In the genomic region with DNA sequence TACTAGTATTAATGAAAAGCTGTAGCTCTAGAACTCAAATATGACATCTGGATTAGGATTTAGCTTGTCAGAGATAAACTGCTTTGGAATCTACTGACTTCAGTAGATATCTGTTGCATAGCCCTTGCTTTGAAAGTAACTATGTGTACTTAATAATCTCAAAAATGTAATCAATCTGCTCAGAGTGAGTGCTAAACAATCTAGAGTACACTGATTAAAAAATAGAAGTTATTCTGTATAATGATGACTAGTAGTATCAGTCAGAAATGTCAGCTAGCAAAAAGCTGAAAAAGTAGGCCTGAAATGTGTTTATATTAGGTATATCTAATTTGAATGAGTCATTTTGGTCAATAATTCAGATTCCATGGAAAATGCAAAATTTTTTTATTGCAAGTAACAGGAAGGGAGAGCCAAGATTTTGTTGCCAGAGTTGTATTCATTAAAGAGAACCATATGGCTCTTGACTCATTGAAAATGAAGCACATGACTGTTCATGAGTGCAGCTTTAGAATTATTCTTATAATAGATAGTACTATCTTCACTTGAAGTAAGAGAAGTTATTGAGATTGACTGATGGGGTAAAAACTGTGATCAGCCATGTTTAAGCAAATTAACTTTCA, we compare ENCODE assay signal across 18 cellular contexts. TPM values are rescaled to one million over a fixed set of nuclear protein-coding genes. Genes with fewer than 3 reads are reported as not detected.
A peak's percentile ranks its signal among the peaks of the same experiment; 100 is the strongest.
DNase-seq lines count a peak whose midpoint lies in the region; ATAC-seq and TF ChIP-seq lines count a peak whose summit lies in the region.
"Had no signal": no experiment of that assay in that cellular context is flagged by ENCODE, and none has a peak within 500 bp of the region (broad histone marks: within the 10 kb centered on the region; RNA-seq: fewer than 3 reads in every experiment).

No MANE protein-coding gene starts in this region.

- DNase-seq in AG04450 (ENCODE audit: low read depth, low spot score) (peak; percentile 58), GM23248 (peak; percentile 91), body of pancreas (no peak), hepatocyte (ENCODE audit: low spot score) (no peak), NCI-H2029 treated with DMSO at 0.1 percent for 48 hours (lab: John Stamatoyannopoulos, UW) (no peak), lower lobe of right lung (no peak)
- DNase-seq in activated naive CD4-positive, alpha-beta T cell treated with anti-CD3 and anti-CD28 coated beads for 36 hours = no peak
- DNase-seq: activated CD4-positive, alpha-beta memory T cell treated with anti-CD3 and anti-CD28 coated beads, Interleukin-2, amount 10 ng/mL, durations not matched to agents 7 days and 5 days; activated T-cell treated with anti-CD3 and anti-CD28 coated beads, Interleukin-2, amount 50 U/mL, for 48 hours; head of caudate nucleus; MV-4-11; Peyer's patch; right cardiac atrium; stimulated activated CD4-positive, alpha-beta T cell treated with anti-CD3 and anti-CD28 coated beads, Interleukin-1b, Interleukin-23, amount 100 ng/mL, for 48 hours had no signal

- H3K4me3 ChIP-seq in AG04450 (ENCODE audit: low read depth, low read length) (no peak overlapping the region), GM23248 (no peak overlapping the region), body of pancreas (no peak overlapping the region), hepatocyte (no peak overlapping the region), lower lobe of right lung (no peak overlapping the region)
- H3K4me3 ChIP-seq: neural progenitor cell, Peyer's patch had no signal

- H3K27ac ChIP-seq in AG04450 (ENCODE audit: low read depth, low read length) (no peak overlapping the region), GM23248 (peak overlapping the region; percentile 69), body of pancreas (peak overlapping the region in 3 of 4 donors; percentile 9 to 53 (median 18)), hepatocyte (peak overlapping the region; percentile 28), lower lobe of right lung (no peak overlapping the region)
- H3K27ac ChIP-seq: neural progenitor cell, Peyer's patch had no signal

- H3K9ac ChIP-seq in GM23248 = peak overlapping the region; percentile 55
- H3K9ac ChIP-seq: neural progenitor cell had no signal

- POLR2A ChIA-PET in AG04450 (lab: Yijun Ruan, JAX) = interaction anchor here (0.5 to 1.0 kb wide), 3 partner anchors 19 to 630 kb away, joined by 5 to 9 read pairs (median 6); a partner anchor contains a TSS

- H4K20me1 ChIP-seq in GM23248 (ENCODE audit: insufficient read depth) (no peaks in the 10 kb centered on the region), hepatocyte (ENCODE audit: insufficient read depth, poor library complexity, severe bottlenecking) (no peaks in the 10 kb centered on the region)

- H3K36me3 ChIP-seq in GM23248 (ENCODE audit: low read depth) (peaks cover 38% of the 10 kb centered on the region), body of pancreas (replicated peaks in 1 of 2; ENCODE audit: insufficient read depth in 1 of 2, low read depth in 2 of 2) (no peaks in the 10 kb centered on the region), hepatocyte (replicated peaks; ENCODE audit: insufficient read depth, low read depth) (peaks cover 6% of the 10 kb centered on the region), lower lobe of right lung (peaks cover 52% of the 10 kb centered on the region)

- no peak overlapping the region for H3K27ac Mint-ChIP-seq in activated naive CD4-positive, alpha-beta T cell treated with anti-CD3 and anti-CD28 coated beads for 36 hours
- H3K27ac Mint-ChIP-seq: activated CD4-positive, alpha-beta memory T cell treated with anti-CD3 and anti-CD28 coated beads, Interleukin-2, amount 10 ng/mL, durations not matched to agents 7 days and 5 days; B cell; IgD-negative memory B cell; neural progenitor cell had no signal

- no peaks in the 10 kb centered on the region for H3K27me3 ChIP-seq in AG04450 (ENCODE audit: control insufficient read depth, insufficient read depth, low read length)
- H3K27me3 ChIP-seq in GM23248 (replicated peaks; ENCODE audit: insufficient read depth) = no peaks in the 10 kb centered on the region
- no peaks in the 10 kb centered on the region for H3K27me3 ChIP-seq in body of pancreas
- no peaks in the 10 kb centered on the region for H3K27me3 ChIP-seq in hepatocyte
- H3K27me3 ChIP-seq in lower lobe of right lung (ENCODE audit: low read depth) = no peaks in the 10 kb centered on the region
- H3K27me3 ChIP-seq: neural progenitor cell, Peyer's patch had no signal

- H3K36me3 Mint-ChIP-seq in activated naive CD4-positive, alpha-beta T cell treated with anti-CD3 and anti-CD28 coated beads for 36 hours (ENCODE audit: low read depth) = peaks cover 36% of the 10 kb centered on the region

- ATAC-seq in body of pancreas = no peak
- no peak for ATAC-seq in lower lobe of right lung
- ATAC-seq in HG03135 (IDR thresholded peaks at IDR 0.05; ENCODE audit: unreplicated experiment) = no peak
- ATAC-seq: right cardiac atrium had no signal

- peak overlapping the region; percentile 41 for H3K4me2 ChIP-seq in GM23248 (ENCODE audit: unreplicated experiment)
- H3K4me2 ChIP-seq in hepatocyte = peak overlapping the region; percentile 22
- H3K4me2 ChIP-seq: neural progenitor cell had no signal

- in situ Hi-C loops in GM23248 (cut with MboI) = no loop called here

- H3K4me1 ChIP-seq in GM23248 (ENCODE audit: insufficient read depth) (peaks cover 18% of the 10 kb centered on the region), body of pancreas (peaks cover 49% of the 10 kb centered on the region), hepatocyte (ENCODE audit: insufficient read depth) (peaks cover 4% of the 10 kb centered on the region), lower lobe of right lung (no peaks in the 10 kb centered on the region)
- H3K4me1 ChIP-seq: neural progenitor cell, Peyer's patch had no signal

- no peak for TF ChIP-seq POLR2A in body of pancreas (IDR thresholded peaks at IDR 0.05)

- peaks cover 8% of the 10 kb centered on the region for H3K4me1 Mint-ChIP-seq in activated naive CD4-positive, alpha-beta T cell treated with anti-CD3 and anti-CD28 coated beads for 36 hours (ENCODE audit: low read depth)
- H3K4me1 Mint-ChIP-seq: B cell, neural progenitor cell had no signal

- H3K9me2 ChIP-seq in GM23248 (ENCODE audit: insufficient read depth) (no peaks in the 10 kb centered on the region), hepatocyte (replicated peaks; ENCODE audit: insufficient read depth) (no peaks in the 10 kb centered on the region)

- intact Hi-C loops in body of pancreas (cut with DNase I) = no loop called here
- intact Hi-C loops in lower lobe of right lung (cut with DNase I) = no loop called here
- intact Hi-C loops in activated naive CD4-positive, alpha-beta T cell treated with anti-CD3 and anti-CD28 coated beads for 36 hours (cut with micrococcal nuclease) = no loop called here

- CTCF ChIA-PET in AG04450 (lab: Charles Lee) = interaction anchor here (1.0 kb wide), 1 partner anchor 20 kb away, joined by 3 read pairs; no protein-coding TSS in a partner anchor
- CTCF ChIA-PET in activated naive CD4-positive, alpha-beta T cell treated with anti-CD3 and anti-CD28 coated beads for 36 hours (lab: Charles Lee) = interaction anchor here (1.7 kb wide), 1 partner anchor 19 kb away, joined by 5 read pairs; no protein-coding TSS in a partner anchor

- H3K27me3 Mint-ChIP-seq in activated naive CD4-positive, alpha-beta T cell treated with anti-CD3 and anti-CD28 coated beads for 36 hours (ENCODE audit: low read depth) = no peaks in the 10 kb centered on the region
- H3K27me3 Mint-ChIP-seq: activated CD4-positive, alpha-beta memory T cell treated with anti-CD3 and anti-CD28 coated beads, Interleukin-2, amount 10 ng/mL, durations not matched to agents 7 days and 5 days; B cell; IgD-negative memory B cell had no signal

- H3K9me3 ChIP-seq in AG04450 (ENCODE audit: control insufficient read depth, insufficient read depth, low read length) (no peaks in the 10 kb centered on the region), GM23248 (ENCODE audit: low read depth) (no peaks in the 10 kb centered on the region), body of pancreas (no peaks in the 10 kb centered on the region), hepatocyte (ENCODE audit: low read depth) (no peaks in the 10 kb centered on the region), lower lobe of right lung (no peaks in the 10 kb centered on the region)
- H3K9me3 ChIP-seq: Peyer's patch had no signal

- peaks cover 24% of the 10 kb centered on the region for H3F3A ChIP-seq in GM23248 (ENCODE audit: insufficient read depth)

- no peaks in the 10 kb centered on the region for H3K9me3 Mint-ChIP-seq in activated naive CD4-positive, alpha-beta T cell treated with anti-CD3 and anti-CD28 coated beads for 36 hours
- H3K9me3 Mint-ChIP-seq: activated CD4-positive, alpha-beta memory T cell treated with anti-CD3 and anti-CD28 coated beads, Interleukin-2, amount 10 ng/mL, durations not matched to agents 7 days and 5 days; IgD-negative memory B cell; neural progenitor cell had no signal

- H3K79me2 ChIP-seq in GM23248 (ENCODE audit: insufficient read depth) (peaks cover 22% of the 10 kb centered on the region; the same call in 1 of the 2 replicates), hepatocyte (peaks cover 45% of the 10 kb centered on the region)

- H2AFZ ChIP-seq in GM23248 (peak overlapping the region; percentile 27; the same call in 1 of the 2 replicates), hepatocyte (no peak overlapping the region)
- H2AFZ ChIP-seq: neural progenitor cell had no signal

- TF ChIP-seq CTCF in AG04450 (IDR thresholded peaks at IDR 0.05; ENCODE audit: low read depth, low read length) = no peak
- no peak for TF ChIP-seq CTCF in body of pancreas (IDR thresholded peaks at IDR 0.05)
- no peak for TF ChIP-seq CTCF in hepatocyte (IDR thresholded peaks at IDR 0.05; ENCODE audit: poor library complexity)
- no peak for TF ChIP-seq CTCF in lower lobe of right lung (IDR thresholded peaks at IDR 0.05)

- no peak overlapping the region for H3K4me3 Mint-ChIP-seq in activated naive CD4-positive, alpha-beta T cell treated with anti-CD3 and anti-CD28 coated beads for 36 hours
- H3K4me3 Mint-ChIP-seq: activated CD4-positive, alpha-beta memory T cell treated with anti-CD3 and anti-CD28 coated beads, Interleukin-2, amount 10 ng/mL, durations not matched to agents 7 days and 5 days; B cell; IgD-negative memory B cell; neural progenitor cell had no signal

RNA-seq across cellular contexts. Expression of a gene that starts 20.0 kb away (rescaled TPM):
- polyA plus RNA-seq in AG04450 (2011; rRNA removed) = 23.7 and 36.5 TPM in 2 replicates
- 34.8 and 50.1 TPM in 2 replicates for polyA minus RNA-seq in AG04450 (2011; rRNA and poly(A)+ RNA removed)
- 16.4 and 20.4 TPM in 2 replicates for total RNA-seq in GM23248 (2014; rRNA removed; shearing (Covaris generic))
- 12.1 and 12.2 TPM in 2 replicates for polyA plus RNA-seq in GM23248 (2016; fragmentation: Nextera tagmentation; extraction: Ambion mirVana)
- total RNA-seq in body of pancreas = 10 to 100 TPM; 22.4 to 40.5 TPM
- 38.4 and 41.2 TPM in 2 replicates for total RNA-seq in hepatocyte
- polyA plus RNA-seq in hepatocyte = 11.0 and 14.9 TPM in 2 replicates
- 41.8 TPM for total RNA-seq in lower lobe of right lung
- 10 to 100 TPM; 17.4 to 18.4 TPM for total RNA-seq in activated naive CD4-positive, alpha-beta T cell treated with anti-CD3 and anti-CD28 coated beads for 36 hours

RNA-seq across cellular contexts. Expression of a gene that starts 28.0 kb away (rescaled TPM):
- polyA plus RNA-seq in AG04450 (2011; rRNA removed) (5.5 and 7.7 TPM in 2 replicates), GM23248 (2016; fragmentation: Nextera tagmentation; extraction: Ambion mirVana) (14.3 and 14.8 TPM in 2 replicates), hepatocyte (10.4 and 10.7 TPM in 2 replicates)
- polyA minus RNA-seq in AG04450 (2011; rRNA and poly(A)+ RNA removed) = 7.4 and 7.9 TPM in 2 replicates
- total RNA-seq in GM23248 (2014; rRNA removed; shearing (Covaris generic)) = 6.7 and 7.6 TPM in 2 replicates
- total RNA-seq in body of pancreas (10 to 100 TPM in 1 of 2 donors, 1 to 10 TPM in 1; 6.3 to 12.2 TPM), hepatocyte (7.8 and 8.1 TPM in 2 replicates), lower lobe of right lung (12.1 TPM)
- 10 to 100 TPM in 1 of 2 experiments, 1 to 10 TPM in 1; 9.5 to 10.3 TPM for total RNA-seq in activated naive CD4-positive, alpha-beta T cell treated with anti-CD3 and anti-CD28 coated beads for 36 hours

Comparison
In these comparisons a context has a peak if more than half of its experiments do, and no peak if none do; other contexts are left out.
1. DNase-seq: peak in AG04450 (single experiment) and GM23248 (single experiment); none in body of pancreas (0 of 4), hepatocyte (single experiment), NCI-H2029 treated with DMSO at 0.1 percent for 48 hours (single experiment), lower lobe of right lung (single experiment) and activated naive CD4-positive, alpha-beta T cell treated with anti-CD3 and anti-CD28 coated beads for 36 hours (single experiment).
2. H3K27ac ChIP-seq: peak in GM23248 (single experiment), body of pancreas (3 of 4) and hepatocyte (single experiment); none in AG04450 (single experiment) and lower lobe of right lung (single experiment).